9 cellular contexts compared by ENCODE assay signal in genomic region chr4:26238782-26239647, GRCh38.
DNase-seq lines count a peak whose midpoint lies in the region; ATAC-seq and TF ChIP-seq lines count a peak whose summit lies in the region.
"Had no signal": no experiment of that assay in that cellular context is flagged by ENCODE, and none has a peak within 500 bp of the region (broad histone marks: within the 10 kb centered on the region; RNA-seq: fewer than 3 reads in every experiment).

No MANE protein-coding gene starts in this region.

- H3K9me3 ChIP-seq in naive thymus-derived CD4-positive, alpha-beta T cell (ENCODE audit: control insufficient read depth in 2 of 3, low read length in 3 of 3), result no peaks in the 10 kb centered on the region

- peaks cover 17% of the 10 kb centered on the region for H3K4me1 ChIP-seq in GM23338 (ENCODE audit: insufficient read depth)
- peaks cover 9% of the 10 kb centered on the region for H3K4me1 ChIP-seq in rectal smooth muscle tissue (ENCODE audit: control insufficient read depth, insufficient read depth, low read length)
- no peaks in the 10 kb centered on the region for H3K4me1 ChIP-seq in naive thymus-derived CD4-positive, alpha-beta T cell (ENCODE audit: control insufficient read depth in 2 of 2, insufficient read depth in 2 of 2, low read length in 2 of 2)

- H3K27me3 Mint-ChIP-seq in GM23338 (ENCODE audit: insufficient read depth, low read depth, poor library complexity), result peaks cover 7% of the 10 kb centered on the region
- peaks cover 0 to 15% (median 0%) of the 10 kb centered on the region in 5 donors for H3K27me3 Mint-ChIP-seq in naive thymus-derived CD4-positive, alpha-beta T cell

- no peaks in the 10 kb centered on the region for H4K20me1 ChIP-seq in GM23338 (replicated peaks; ENCODE audit: insufficient read depth)

- no peak overlapping the region for H3K4me3 Mint-ChIP-seq in GM23338
- no peak overlapping the region for H3K4me3 Mint-ChIP-seq in naive thymus-derived CD4-positive, alpha-beta T cell
- H3K4me3 Mint-ChIP-seq: stimulated activated naive CD8-positive, alpha-beta T cell treated with anti-CD3 and anti-CD28 coated beads, Interleukin-15, Interleukin-2, amounts not matched to agents 100 ng/mL and 50 ng/mL, for 24 hours had no signal

- peak overlapping the region; percentile 12; the same call in 1 of the 2 replicates for H3K4me3 ChIP-seq in GM23338
- H3K4me3 ChIP-seq in fibroblast of villous mesenchyme (ENCODE audit: low read depth, low read length), result no peak overlapping the region
- H3K4me3 ChIP-seq in rectal smooth muscle tissue (ENCODE audit: low read length), result peak overlapping the region; percentile 25
- no peak overlapping the region for H3K4me3 ChIP-seq in naive thymus-derived CD4-positive, alpha-beta T cell (ENCODE audit: low read length)

- H2AFZ ChIP-seq in GM23338, result peak overlapping the region; percentile 96

- no peaks in the 10 kb centered on the region for H3K36me3 Mint-ChIP-seq in GM23338 (ENCODE audit: low read depth)
- H3K36me3 Mint-ChIP-seq in naive thymus-derived CD4-positive, alpha-beta T cell, result peaks cover 0 to 2% (median 0%) of the 10 kb centered on the region in 5 donors

- H3K9ac ChIP-seq in rectal smooth muscle tissue (ENCODE audit: low read length), result no peak overlapping the region

- H3K4me2 ChIP-seq in GM23338, result peak overlapping the region; percentile 61

- peak overlapping the region; percentile 65; the same call in 1 of the 2 replicates for H3K27ac ChIP-seq in GM23338 (ENCODE audit: low read depth)
- peak overlapping the region; percentile 60 for H3K27ac ChIP-seq in rectal smooth muscle tissue (ENCODE audit: low read depth, low read length)
- H3K27ac ChIP-seq in naive thymus-derived CD4-positive, alpha-beta T cell (ENCODE audit: low read depth, low read length), result no peak overlapping the region

- DNase-seq in GM23338 (ENCODE audit: low spot score) (peak; percentile 36), NCI-H82 treated with DMSO at 0.1 percent for 48 hours (lab: John Stamatoyannopoulos, UW; ENCODE audit: unreplicated experiment) (peak; percentile 73), fibroblast of villous mesenchyme (ENCODE audit: low read depth) (peak; percentile 46), NOMO-1 treated with dmso at 0.1 percent for 144 hours (lab: John Stamatoyannopoulos, UW; ENCODE audit: unreplicated experiment) (no peak), Kasumi-1 (lab: John Stamatoyannopoulos, UW) (no peak)
- no peak for DNase-seq in naive thymus-derived CD4-positive, alpha-beta T cell

- H3K79me2 ChIP-seq in GM23338 (replicated peaks; ENCODE audit: insufficient read depth), result no peaks in the 10 kb centered on the region

- H3K27me3 ChIP-seq in GM23338 (ENCODE audit: insufficient read depth) (no peaks in the 10 kb centered on the region), rectal smooth muscle tissue (ENCODE audit: control insufficient read depth, insufficient read depth, low read length) (no peaks in the 10 kb centered on the region)
- no peaks in the 10 kb centered on the region for H3K27me3 ChIP-seq in naive thymus-derived CD4-positive, alpha-beta T cell (ENCODE audit: control insufficient read depth in 2 of 2, insufficient read depth in 2 of 2, low read length in 2 of 2)

- H3K9me3 Mint-ChIP-seq in GM23338, result peaks cover 3% of the 10 kb centered on the region
- no peaks in the 10 kb centered on the region for H3K9me3 Mint-ChIP-seq in naive thymus-derived CD4-positive, alpha-beta T cell
- H3K9me3 Mint-ChIP-seq: stimulated activated naive CD8-positive, alpha-beta T cell treated with anti-CD3 and anti-CD28 coated beads, Interleukin-15, Interleukin-2, amounts not matched to agents 100 ng/mL and 50 ng/mL, for 24 hours had no signal

- H3K36me3 ChIP-seq in GM23338 (ENCODE audit: insufficient read depth) (no peaks in the 10 kb centered on the region), rectal smooth muscle tissue (ENCODE audit: control insufficient read depth, insufficient read depth, low read length) (no peaks in the 10 kb centered on the region)
- H3K36me3 ChIP-seq in naive thymus-derived CD4-positive, alpha-beta T cell (ENCODE audit: control insufficient read depth in 2 of 3, insufficient read depth in 3 of 3, low read length in 3 of 3), result no peaks in the 10 kb centered on the region

- POLR2A ChIA-PET in naive thymus-derived CD4-positive, alpha-beta T cell (lab: Charles Lee), result no interaction called here

- H3K9me2 ChIP-seq in GM23338 (ENCODE audit: insufficient read depth), result no peaks in the 10 kb centered on the region

- intact Hi-C loops in naive thymus-derived CD4-positive, alpha-beta T cell (cut with micrococcal nuclease), result no loop called here

- peak overlapping the region; percentile 62 for H3K27ac Mint-ChIP-seq in GM23338
- H3K27ac Mint-ChIP-seq in naive thymus-derived CD4-positive, alpha-beta T cell, result peak overlapping the region in 1 of 9 donors; percentile 33
- H3K27ac Mint-ChIP-seq: stimulated activated naive CD8-positive, alpha-beta T cell treated with anti-CD3 and anti-CD28 coated beads, Interleukin-15, Interleukin-2, amounts not matched to agents 100 ng/mL and 50 ng/mL, for 24 hours had no signal

- CTCF ChIA-PET in naive thymus-derived CD4-positive, alpha-beta T cell (lab: Charles Lee), result no interaction called here

- TF ChIP-seq CTCF in GM23338 (conservative IDR thresholded peaks at IDR 0.05; ENCODE audit: low read depth in 2 of 2) (0 out of 4 replicates have a peak, but pooled peaks of 1 of the 2 experiments have one; percentile 5), fibroblast of villous mesenchyme (IDR thresholded peaks at IDR 0.05; ENCODE audit: insufficient read depth, low read depth, low read length) (no peak)

- H3K4me1 Mint-ChIP-seq in GM23338, result peaks cover 20% of the 10 kb centered on the region
- H3K4me1 Mint-ChIP-seq in naive thymus-derived CD4-positive, alpha-beta T cell, result peaks cover 2 to 7% (median 4%) of the 10 kb centered on the region in 7 donors

- ATAC-seq in GM23338 (peak; percentile 90), GM21367 (IDR thresholded peaks at IDR 0.05; ENCODE audit: unreplicated experiment) (no peak)
- ATAC-seq in naive thymus-derived CD4-positive, alpha-beta T cell, result no peak

- peaks cover 5% of the 10 kb centered on the region for H3F3A ChIP-seq in GM23338 (replicated peaks; ENCODE audit: low read depth)

TF ChIP-seq in GM23338, 12 proteins besides CTCF, POLR2A, EP300 and RAD21:
- no peak for TF ChIP-seq REST (IDR thresholded peaks at IDR 0.05; ENCODE audit: unreplicated experiment)
- TF ChIP-seq EZH2 (IDR thresholded peaks at IDR 0.05; ENCODE audit: low read depth, unreplicated experiment), result no peak
- TF ChIP-seq CREB1 (CRISPR knock-in tag; IDR thresholded peaks at IDR 0.05; ENCODE audit: low read depth), result no peak
- TF ChIP-seq EZH2phosphoT487 (IDR thresholded peaks at IDR 0.05; ENCODE audit: unreplicated experiment), result no peak
- no peak for TF ChIP-seq ZNF331 (CRISPR knock-in tag; IDR thresholded peaks at IDR 0.05; ENCODE audit: low read depth)
- no peak for TF ChIP-seq STAT1 (IDR thresholded peaks at IDR 0.05; ENCODE audit: unreplicated experiment)
- TF ChIP-seq NANOG (IDR thresholded peaks at IDR 0.05; ENCODE audit: borderline replicate concordance), result no peak
- no peak for TF ChIP-seq ETS1 (IDR thresholded peaks at IDR 0.05)
- no peak for TF ChIP-seq POLR2AphosphoS5 (IDR thresholded peaks at IDR 0.05; ENCODE audit: low read depth)

Comparison
In these comparisons a context has a peak if more than half of its experiments do, and no peak if none do; other contexts are left out.
1. DNase-seq: peak in GM23338 (single experiment), NCI-H82 treated with DMSO at 0.1 percent for 48 hours (single experiment) and fibroblast of villous mesenchyme (single experiment); none in NOMO-1 treated with dmso at 0.1 percent for 144 hours (single experiment), Kasumi-1 (0 of 2) and naive thymus-derived CD4-positive, alpha-beta T cell (0 of 9).
2. H3K4me3 ChIP-seq: peak in GM23338 (single experiment) and rectal smooth muscle tissue (single experiment); none in fibroblast of villous mesenchyme (single experiment) and naive thymus-derived CD4-positive, alpha-beta T cell (single experiment).